8 cellular contexts compared by ENCODE assay signal in the genomic region with DNA sequence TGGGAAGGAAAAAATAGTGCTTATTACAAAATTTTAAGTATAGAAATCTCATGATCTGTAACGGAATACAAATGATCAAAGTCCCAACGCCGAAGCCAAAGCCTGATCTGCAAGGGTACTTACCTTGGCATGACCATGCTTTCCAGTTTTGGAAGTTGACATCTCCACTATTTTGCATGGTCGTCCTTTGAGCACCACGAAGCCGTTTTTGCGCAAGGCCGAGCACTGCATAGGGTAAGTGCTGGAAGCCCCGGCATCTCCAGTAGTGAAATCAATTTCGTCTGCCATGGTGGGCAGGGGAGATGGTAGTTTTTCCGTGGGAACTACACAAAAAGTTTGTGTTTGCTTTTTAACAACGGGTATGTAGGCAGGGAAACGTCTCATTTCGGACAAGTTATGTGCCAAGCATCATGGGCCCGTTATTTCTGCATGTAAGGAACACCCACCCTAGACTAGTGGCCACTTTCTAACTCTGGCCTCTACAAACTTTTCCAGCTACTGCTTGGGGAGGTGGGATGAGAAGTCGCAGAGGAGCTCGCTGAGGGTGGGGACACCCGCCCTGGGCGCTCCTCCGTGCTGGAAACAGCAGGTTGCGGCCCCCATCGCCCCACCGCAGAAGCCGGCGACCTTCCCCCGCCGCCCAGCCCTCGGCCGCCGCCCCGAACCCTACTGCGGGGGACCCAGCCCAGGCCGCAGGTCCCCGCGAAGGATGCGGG. TPM values are rescaled to one million over a fixed set of nuclear protein-coding genes. Genes with fewer than 3 reads are reported as not detected.
DNase-seq lines count a peak whose midpoint lies in the region; ATAC-seq and TF ChIP-seq lines count a peak whose summit lies in the region.

No MANE protein-coding gene starts in this region.

- in situ Hi-C loops in gastrocnemius medialis (cut with MboI; ENCODE audit: low sequenced_read_pairs in 4 of 4) = no loop called here

- TF ChIP-seq CTCF in GM10248 (IDR thresholded peaks at IDR 0.05; ENCODE audit: control extremely low read depth, extremely low read depth, low read depth, missing control alignments) (no peak), gastrocnemius medialis (IDR thresholded peaks at IDR 0.05 in 4 of 5, conservative IDR thresholded peaks at IDR 0.05 in 1 of 5) (no peak)

- H3K4me1 Mint-ChIP-seq in activated T-helper 1 cell treated with anti-CD3 and anti-CD28 coated beads, Interleukin-12 subunit alpha, Interleukin-12 subunit beta, Interleukin-2, Interleukin-4 antibody, amounts not matched to agents 30 ng/mL and 10 ng/mL and 1 ng/mL, durations not matched to agents 14 hours and 24 hours and 36 hours (ENCODE audit: low read depth) = peaks cover 24% of the 10 kb centered on the region

- H3K36me3 Mint-ChIP-seq in activated T-helper 1 cell treated with anti-CD3 and anti-CD28 coated beads, Interleukin-12 subunit alpha, Interleukin-12 subunit beta, Interleukin-2, Interleukin-4 antibody, amounts not matched to agents 30 ng/mL and 10 ng/mL and 1 ng/mL, durations not matched to agents 14 hours and 24 hours and 36 hours (ENCODE audit: low read depth) = peaks cover 1% of the 10 kb centered on the region

- peak; percentile 40 for DNase-seq in GM10248 (ENCODE audit: extremely low spot score)
- DNase-seq in HT1080 (ENCODE audit: low read depth) = peak; percentile 40
- DNase-seq in activated T-helper 1 cell treated with anti-CD3 and anti-CD28 coated beads, Interleukin-12 subunit alpha, Interleukin-12 subunit beta, Interleukin-2, Interleukin-4 antibody, amounts not matched to agents 30 ng/mL and 10 ng/mL and 1 ng/mL, durations not matched to agents 14 hours and 24 hours and 36 hours (ENCODE audit: low spot score) = no peak
- peak in 2 of 3 donors; percentile 30 to 74 for DNase-seq in right cardiac atrium
- no peak for DNase-seq in gastrocnemius medialis
- no peak for DNase-seq in NCI-H345 (lab: John Stamatoyannopoulos, UW)
- DNase-seq in LoVo (ENCODE audit: low spot score) = no peak

- no peak for TF ChIP-seq POLR2A in gastrocnemius medialis (IDR thresholded peaks at IDR 0.05)

- WGBS in right cardiac atrium = 11% methylated on average over 36 of the region's 36 CpGs

- H3K27ac Mint-ChIP-seq in activated T-helper 1 cell treated with anti-CD3 and anti-CD28 coated beads, Interleukin-12 subunit alpha, Interleukin-12 subunit beta, Interleukin-2, Interleukin-4 antibody, amounts not matched to agents 30 ng/mL and 10 ng/mL and 1 ng/mL, durations not matched to agents 14 hours and 24 hours and 36 hours = no peak overlapping the region

- peaks cover 9% of the 10 kb centered on the region for H3K9me3 Mint-ChIP-seq in activated T-helper 1 cell treated with anti-CD3 and anti-CD28 coated beads, Interleukin-12 subunit alpha, Interleukin-12 subunit beta, Interleukin-2, Interleukin-4 antibody, amounts not matched to agents 30 ng/mL and 10 ng/mL and 1 ng/mL, durations not matched to agents 14 hours and 24 hours and 36 hours

- no peak overlapping the region for H3K27ac ChIP-seq in right cardiac atrium (ENCODE audit: low read length)
- peak overlapping the region; percentile 31 to 63 (median 44) for H3K27ac ChIP-seq in gastrocnemius medialis

- ATAC-seq in right cardiac atrium (no peak), gastrocnemius medialis (no peak), HG02623 (IDR thresholded peaks at IDR 0.05; ENCODE audit: unreplicated experiment) (no peak)

- POLR2A ChIA-PET in GM10248 (lab: Yijun Ruan, JAX) = no interaction called here

- H3K4me3 ChIP-seq in right cardiac atrium (ENCODE audit: low read length) (peak overlapping the region; percentile 71), gastrocnemius medialis (peak overlapping the region; percentile 64 to 81 (median 64))

- intact Hi-C loops in activated T-helper 1 cell treated with anti-CD3 and anti-CD28 coated beads, Interleukin-12 subunit alpha, Interleukin-12 subunit beta, Interleukin-2, Interleukin-4 antibody, amounts not matched to agents 30 ng/mL and 10 ng/mL and 1 ng/mL, durations not matched to agents 14 hours and 24 hours and 36 hours (cut with micrococcal nuclease) = loop anchor here (1.0 to 10.0 kb wide), 7 partner anchors 37 to 1847 kb away; a partner anchor contains a TSS
- intact Hi-C loops in right cardiac atrium (cut with DNase I) (no loop called here), gastrocnemius medialis (cut with DNase I; ENCODE audit: low total_unique reads) (no loop called here)

- H3K9me3 ChIP-seq in right cardiac atrium (ENCODE audit: control insufficient read depth, low read length) (no peaks in the 10 kb centered on the region), gastrocnemius medialis (peaks cover 0 to 3% (median 2%) of the 10 kb centered on the region in 3 donors)

- H3K4me1 ChIP-seq in right cardiac atrium (ENCODE audit: control insufficient read depth, insufficient read depth, low read length) (no peaks in the 10 kb centered on the region), gastrocnemius medialis (peaks cover 0 to 11% of the 10 kb centered on the region in 2 donors)

- peak overlapping the region; percentile 96 for H3K4me3 Mint-ChIP-seq in activated T-helper 1 cell treated with anti-CD3 and anti-CD28 coated beads, Interleukin-12 subunit alpha, Interleukin-12 subunit beta, Interleukin-2, Interleukin-4 antibody, amounts not matched to agents 30 ng/mL and 10 ng/mL and 1 ng/mL, durations not matched to agents 14 hours and 24 hours and 36 hours

- CTCF ChIA-PET in GM10248 (lab: Yijun Ruan, JAX) = interaction anchor here (1.0 kb wide), 1 partner anchor 60 kb away, joined by 3 read pairs; no protein-coding TSS in a partner anchor

- peaks cover 12% of the 10 kb centered on the region for H3K27me3 Mint-ChIP-seq in activated T-helper 1 cell treated with anti-CD3 and anti-CD28 coated beads, Interleukin-12 subunit alpha, Interleukin-12 subunit beta, Interleukin-2, Interleukin-4 antibody, amounts not matched to agents 30 ng/mL and 10 ng/mL and 1 ng/mL, durations not matched to agents 14 hours and 24 hours and 36 hours (ENCODE audit: insufficient read depth)

- no peaks in the 10 kb centered on the region for H3K36me3 ChIP-seq in gastrocnemius medialis

- H3K27me3 ChIP-seq in right cardiac atrium (ENCODE audit: control insufficient read depth, insufficient read depth) (no peaks in the 10 kb centered on the region), gastrocnemius medialis (peaks cover 7 to 9% (median 8%) of the 10 kb centered on the region in 3 donors)

RNA-seq across cellular contexts. Expression of a gene that starts 0.8 kb away (rescaled TPM):
- 30.6 and 33.3 TPM in 2 replicates for total RNA-seq in HT1080 (2014; rRNA removed; shearing (Covaris generic))
- polyA plus RNA-seq in HT1080 (2015; cell fraction: cytosol; rRNA removed) = 16.5 and 27.7 TPM in 2 replicates
- polyA plus RNA-seq in HT1080 (2015; cell fraction: nucleus; rRNA removed) = 9.9 and 13.2 TPM in 2 replicates
- total RNA-seq in activated T-helper 1 cell treated with anti-CD3 and anti-CD28 coated beads, Interleukin-12 subunit alpha, Interleukin-12 subunit beta, Interleukin-2, Interleukin-4 antibody, amounts not matched to agents 30 ng/mL and 10 ng/mL and 1 ng/mL, durations not matched to agents 14 hours and 24 hours and 36 hours = 8.1 and 10.5 TPM in 2 replicates
- total RNA-seq in right cardiac atrium (10 to 100 TPM in 3 of 4 donors, 1 to 10 TPM in 1; 9.8 to 14.0 (median 11.4) TPM), gastrocnemius medialis (1 to 10 TPM in 3 of 4 donors, under 1 TPM in 1; 0.86 to 9.5 (median 1.5) TPM)
- 2.6 TPM for polyA plus RNA-seq in right cardiac atrium

RNA-seq across cellular contexts. Expression of a gene that starts 37.7 kb away (rescaled TPM):
- total RNA-seq in HT1080 (2014; rRNA removed; shearing (Covaris generic)) = 337 and 467 TPM in 2 replicates
- polyA plus RNA-seq in HT1080 (2015; cell fraction: cytosol; rRNA removed) = 1,775 and 1,800 TPM in 2 replicates
- polyA plus RNA-seq in HT1080 (2015; cell fraction: nucleus; rRNA removed) = 643 and 722 TPM in 2 replicates
- total RNA-seq in activated T-helper 1 cell treated with anti-CD3 and anti-CD28 coated beads, Interleukin-12 subunit alpha, Interleukin-12 subunit beta, Interleukin-2, Interleukin-4 antibody, amounts not matched to agents 30 ng/mL and 10 ng/mL and 1 ng/mL, durations not matched to agents 14 hours and 24 hours and 36 hours = 123 and 145 TPM in 2 replicates
- total RNA-seq in right cardiac atrium (10 to 100 TPM; 16.8 to 31.8 (median 18.8) TPM), gastrocnemius medialis (10 to 100 TPM; 28.3 to 83.5 (median 29.5) TPM)
- polyA plus RNA-seq in right cardiac atrium = 44.9 TPM

Comparison
In these comparisons a context has a peak if more than half of its experiments do, and no peak if none do; other contexts are left out.
1. DNase-seq: peak in GM10248 (single experiment), HT1080 (single experiment) and right cardiac atrium (2 of 3); none in activated T-helper 1 cell treated with anti-CD3 and anti-CD28 coated beads, Interleukin-12 subunit alpha, Interleukin-12 subunit beta, Interleukin-2, Interleukin-4 antibody, amounts not matched to agents 30 ng/mL and 10 ng/mL and 1 ng/mL, durations not matched to agents 14 hours and 24 hours and 36 hours (single experiment), gastrocnemius medialis (0 of 2), NCI-H345 (single experiment) and LoVo (single experiment).